ENCODE assay signal across 13 cellular contexts in the genomic region with DNA sequence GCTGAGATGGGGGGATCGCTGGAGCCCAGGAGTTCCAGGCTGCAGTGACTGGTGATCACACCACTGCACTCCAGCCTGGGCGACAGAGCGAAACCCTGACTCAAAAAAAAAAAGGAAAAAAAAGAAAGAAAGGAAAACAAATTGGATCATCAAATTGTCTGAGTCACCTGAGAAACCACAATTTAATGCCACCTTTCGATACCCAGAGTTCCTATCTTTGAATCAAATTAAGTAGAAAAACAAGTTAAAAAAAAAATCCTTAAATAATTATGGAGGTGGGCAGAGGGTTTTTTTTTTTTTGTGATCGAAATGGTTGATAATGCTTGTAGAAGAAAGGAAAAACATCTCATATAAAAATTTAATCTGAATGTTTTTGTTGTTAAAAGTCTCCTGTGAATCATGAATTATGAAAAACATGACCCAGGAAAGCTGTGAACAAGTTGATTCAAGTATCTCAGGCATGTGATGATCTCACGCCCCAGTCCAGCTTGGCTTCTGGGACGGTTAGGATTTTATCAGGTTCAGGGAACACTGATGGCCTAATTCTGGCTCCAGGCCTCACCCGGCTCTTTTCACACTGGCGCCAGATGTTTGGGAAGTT. TPM values are rescaled to one million over a fixed set of nuclear protein-coding genes. Genes with fewer than 3 reads are reported as not detected.
A peak's percentile ranks its signal among the peaks of the same experiment; 100 is the strongest.
DNase-seq lines count a peak whose midpoint lies in the region; ATAC-seq, FAIRE-seq and TF ChIP-seq lines count a peak whose summit lies in the region.
"Had no signal": no experiment of that assay in that cellular context is flagged by ENCODE, and none has a peak within 500 bp of the region (broad histone marks: within the 10 kb centered on the region; RNA-seq: fewer than 3 reads in every experiment).

No MANE protein-coding gene starts in this region.

- CTCF ChIA-PET in activated CD4-positive, alpha-beta memory T cell treated with anti-CD3 and anti-CD28 coated beads for 36 hours (lab: Charles Lee), result no interaction called here

- dilution Hi-C loops in keratinocyte (cut with MboI; ENCODE audit: extremely low pct_ligation_motif_present, low sequenced_read_pairs), result no loop called here

- peak; percentile 81 for FAIRE-seq in keratinocyte (lab: Jason Lieb, UNC)
- FAIRE-seq: H1 had no signal

- no peak for ATAC-seq in HG03039 (IDR thresholded peaks at IDR 0.05; ENCODE audit: unreplicated experiment)
- ATAC-seq: body of pancreas; stimulated activated naive B cell treated with anti-CD40 and anti-IgM and Interleukin-4, amounts not matched to agents 10 μg/mL and 1 μg/mL and 100 μg/mL, for 72 hours; T-helper 17 cell had no signal

- peaks cover 2% of the 10 kb centered on the region for H3K27me3 Mint-ChIP-seq in activated CD4-positive, alpha-beta memory T cell treated with anti-CD3 and anti-CD28 coated beads for 36 hours

- POLR2A ChIA-PET in activated CD4-positive, alpha-beta memory T cell treated with anti-CD3 and anti-CD28 coated beads for 36 hours (lab: Charles Lee), result no interaction called here

- peak overlapping the region; percentile 77 for H3K4me2 ChIP-seq in keratinocyte (ENCODE audit: control insufficient read depth, extremely low read depth, insufficient read depth, low read depth, low read length)

- H3K4me3 ChIP-seq in cardiac fibroblast (replicated peaks in 1 of 2; ENCODE audit: low read depth in 2 of 2, low read length in 2 of 2) (no peak overlapping the region), keratinocyte (ENCODE audit: control insufficient read depth in 2 of 3, extremely low read depth in 1 of 3, insufficient read depth in 2 of 3, low read depth in 1 of 3, low read length in 3 of 3) (no peak overlapping the region), uterus (no peak overlapping the region)
- H3K4me3 ChIP-seq: body of pancreas had no signal

- peaks cover 11% of the 10 kb centered on the region for H3K4me1 ChIP-seq in keratinocyte (ENCODE audit: control insufficient read depth, extremely low read depth, insufficient read depth, low read length)
- peaks cover 0 to 3% of the 10 kb centered on the region in 2 donors for H3K4me1 ChIP-seq in uterus
- H3K4me1 ChIP-seq: body of pancreas had no signal

- no peaks in the 10 kb centered on the region for H3K27me3 ChIP-seq in keratinocyte (ENCODE audit: control insufficient read depth, extremely low read depth, insufficient read depth, low read length)
- no peaks in the 10 kb centered on the region for H3K27me3 ChIP-seq in uterus
- H3K27me3 ChIP-seq: body of pancreas had no signal

- H3K79me2 ChIP-seq in keratinocyte (ENCODE audit: control insufficient read depth, insufficient read depth, low read length), result no peaks in the 10 kb centered on the region

- intact Hi-C loops in uterus (cut with DNase I; ENCODE audit: low total_unique reads), result no loop called here
- intact Hi-C loops in activated CD4-positive, alpha-beta memory T cell treated with anti-CD3 and anti-CD28 coated beads for 36 hours (cut with micrococcal nuclease), result no loop called here

- no peaks in the 10 kb centered on the region for H3K36me3 ChIP-seq in keratinocyte (ENCODE audit: control insufficient read depth in 2 of 2, extremely low read depth in 1 of 2, insufficient read depth in 2 of 2, low read length in 2 of 2)
- no peaks in the 10 kb centered on the region for H3K36me3 ChIP-seq in uterus

- H3K27ac Mint-ChIP-seq in activated CD4-positive, alpha-beta memory T cell treated with anti-CD3 and anti-CD28 coated beads for 36 hours, result no peak overlapping the region
- H3K27ac Mint-ChIP-seq: stimulated activated naive B cell treated with anti-CD40 and anti-IgM and Interleukin-4, amounts not matched to agents 10 μg/mL and 1 μg/mL and 100 μg/mL, for 72 hours; T-helper 17 cell had no signal

- TF ChIP-seq POLR2A in uterus (IDR thresholded peaks at IDR 0.05), result no peak

- peak overlapping the region; percentile 49 for H2AFZ ChIP-seq in keratinocyte (ENCODE audit: control insufficient read depth, low read length)

- H3K9ac ChIP-seq in keratinocyte (ENCODE audit: control insufficient read depth, extremely low read depth, insufficient read depth, low read length), result peak overlapping the region; percentile 74

- TF ChIP-seq CTCF in cardiac fibroblast (IDR thresholded peaks at IDR 0.05; ENCODE audit: low read depth, low read length), result no peak
- TF ChIP-seq CTCF in keratinocyte (optimal IDR thresholded peaks at IDR 0.05 in 1 of 3, IDR thresholded peaks at IDR 0.05 in 1 of 3, conservative IDR thresholded peaks at IDR 0.05 in 1 of 3; ENCODE audit: extremely low read depth in 1 of 3, insufficient read depth in 2 of 3, low read length in 3 of 3), result no peak
- TF ChIP-seq CTCF in uterus (IDR thresholded peaks at IDR 0.05), result no peak

- H3K4me3 Mint-ChIP-seq in activated CD4-positive, alpha-beta memory T cell treated with anti-CD3 and anti-CD28 coated beads for 36 hours, result no peak overlapping the region
- H3K4me3 Mint-ChIP-seq: stimulated activated naive B cell treated with anti-CD40 and anti-IgM and Interleukin-4, amounts not matched to agents 10 μg/mL and 1 μg/mL and 100 μg/mL, for 72 hours; T-helper 17 cell had no signal

- DNase-seq in HPDE6-E6E7 (ENCODE audit: extremely low spot score) (peak; percentile 89), cardiac fibroblast (ENCODE audit: low read depth in 2 of 2) (peak; percentile 62 to 78), keratinocyte (ENCODE audit: low read depth, low spot score) (peak; percentile 61), uterus (peak; percentile 60 to 80), SK-N-DZ (ENCODE audit: low spot score) (no peak)
- DNase-seq in activated CD4-positive, alpha-beta memory T cell treated with anti-CD3 and anti-CD28 coated beads for 36 hours, result no peak
- DNase-seq: NCI-H1092 treated with DMSO at 0.1 percent for 48 hours; NCI-H748 treated with DMSO at 0.1 percent for 48 hours; stimulated activated naive B cell treated with anti-CD40 and anti-IgM and Interleukin-4, amounts not matched to agents 10 μg/mL and 1 μg/mL and 100 μg/mL, for 72 hours; T-helper 17 cell had no signal

- H4K20me1 ChIP-seq in keratinocyte (ENCODE audit: control insufficient read depth, extremely low read depth, insufficient read depth, low read length), result no peaks in the 10 kb centered on the region

- H3K4me1 Mint-ChIP-seq in activated CD4-positive, alpha-beta memory T cell treated with anti-CD3 and anti-CD28 coated beads for 36 hours (ENCODE audit: low read depth), result no peaks in the 10 kb centered on the region
- H3K4me1 Mint-ChIP-seq: stimulated activated naive B cell treated with anti-CD40 and anti-IgM and Interleukin-4, amounts not matched to agents 10 μg/mL and 1 μg/mL and 100 μg/mL, for 72 hours had no signal

- H3K36me3 Mint-ChIP-seq in activated CD4-positive, alpha-beta memory T cell treated with anti-CD3 and anti-CD28 coated beads for 36 hours, result no peaks in the 10 kb centered on the region
- H3K36me3 Mint-ChIP-seq: stimulated activated naive B cell treated with anti-CD40 and anti-IgM and Interleukin-4, amounts not matched to agents 10 μg/mL and 1 μg/mL and 100 μg/mL, for 72 hours had no signal

- H3K9me3 ChIP-seq in keratinocyte (ENCODE audit: control insufficient read depth, low read depth, low read length) (no peaks in the 10 kb centered on the region), uterus (no peaks in the 10 kb centered on the region)
- H3K9me3 ChIP-seq: body of pancreas had no signal

- no peaks in the 10 kb centered on the region for H3K9me3 Mint-ChIP-seq in activated CD4-positive, alpha-beta memory T cell treated with anti-CD3 and anti-CD28 coated beads for 36 hours

- H3K27ac ChIP-seq in keratinocyte (ENCODE audit: control insufficient read depth, insufficient read depth, low read length) (peak overlapping the region; percentile 97), uterus (peak overlapping the region; percentile 69 to 78)
- H3K27ac ChIP-seq: body of pancreas had no signal

- H3K9me1 ChIP-seq in keratinocyte (ENCODE audit: control insufficient read depth, extremely low read depth, insufficient read depth, low read length), result no peaks in the 10 kb centered on the region

RNA-seq across cellular contexts. Expression of gene CUX1, which starts 25.3 kb away (rescaled TPM):
- 16.8 to 21.7 TPM (median 18.3 TPM) in 3 replicates for polyA plus RNA-seq in keratinocyte
- 187 TPM for polyA plus RNA-seq in keratinocyte (2011; ENCODE audit: low read depth)
- polyA plus RNA-seq in keratinocyte (2011; cell fraction: cytosol; rRNA removed), result 26.5 and 35.8 TPM in 2 replicates
- 22.6 and 25.8 TPM in 2 replicates for polyA plus RNA-seq in keratinocyte (2011; cell fraction: nucleus; rRNA removed)
- 25.7 and 36.2 TPM in 2 replicates for polyA plus RNA-seq in keratinocyte (2012; ENCODE audit: low replicate concordance)
- polyA minus RNA-seq in keratinocyte, result 21.7 to 28.8 TPM (median 24.7 TPM) in 3 replicates
- 17.3 TPM for polyA minus RNA-seq in keratinocyte (2011; cell fraction: cytosol; rRNA and poly(A)+ RNA removed)
- polyA minus RNA-seq in keratinocyte (2011; cell fraction: nucleus; rRNA and poly(A)+ RNA removed), result 25.2 and 40.1 TPM in 2 replicates
- total RNA-seq in uterus, result 100 to 1,000 TPM in 1 of 4 donors, 10 to 100 TPM in 3; 58.2 to 295 (median 76.9) TPM
- 22.8 and 23.2 TPM in 2 replicates for polyA plus RNA-seq in SK-N-DZ (2014; cell fraction: cytosol; rRNA removed)
- polyA plus RNA-seq in SK-N-DZ (2014; cell fraction: nucleus; rRNA removed), result 8.9 and 11.5 TPM in 2 replicates
- 10 to 100 TPM; 25.1 TPM for total RNA-seq in activated CD4-positive, alpha-beta memory T cell treated with anti-CD3 and anti-CD28 coated beads for 36 hours

Comparison
In these comparisons a context has a peak if more than half of its experiments do, and no peak if none do; other contexts are left out.
1. DNase-seq: peak in HPDE6-E6E7 (single experiment), cardiac fibroblast (2 of 2), keratinocyte (single experiment) and uterus (2 of 2); none in SK-N-DZ (single experiment) and activated CD4-positive, alpha-beta memory T cell treated with anti-CD3 and anti-CD28 coated beads for 36 hours (single experiment).